In genomic region chr1:232538943-232539302, GRCh38 we compare ENCODE assay signal across 34 cellular contexts.
DNase-seq lines count a peak whose midpoint lies in the region; ATAC-seq, FAIRE-seq and TF ChIP-seq lines count a peak whose summit lies in the region.
"Had no signal": no experiment of that assay in that cellular context is flagged by ENCODE, and none has a peak within 500 bp of the region (broad histone marks: within the 10 kb centered on the region; RNA-seq: fewer than 3 reads in every experiment).

No MANE protein-coding gene starts in this region.

- TF ChIP-seq CTCF in IMR-90 (conservative IDR thresholded peaks at IDR 0.05; ENCODE audit: low read depth, low read length) (no peak), natural killer cell (IDR thresholded peaks at IDR 0.05) (no peak)

- H4K20me1 ChIP-seq in GM23248 (ENCODE audit: insufficient read depth) (no peaks in the 10 kb centered on the region), IMR-90 (ENCODE audit: insufficient read depth, low read length) (no peaks in the 10 kb centered on the region; the same call in 1 of the 2 replicates)

- H2BK12ac ChIP-seq in neuronal stem cell (ENCODE audit: low read length) = no peak overlapping the region

- dilution Hi-C loops in IMR-90 (cut with HindIII; ENCODE audit: low sequenced_read_pairs, unreplicated experiment) = no loop called here

- H3K79me2 ChIP-seq in GM23248 (ENCODE audit: insufficient read depth) = no peaks in the 10 kb centered on the region

- no peak overlapping the region for H3K9ac ChIP-seq in GM23248
- no peak overlapping the region for H3K9ac ChIP-seq in IMR-90 (ENCODE audit: low read depth, low read length)
- no peak overlapping the region for H3K9ac ChIP-seq in neuronal stem cell (ENCODE audit: low read depth, low read length, poor library complexity)

- peaks cover 0 to 25% of the 10 kb centered on the region in 2 experiments; a peak in 3 of 4 replicates for H3K79me1 ChIP-seq in IMR-90 (ENCODE audit: low read depth in 1 of 2, low read length in 2 of 2)
- peaks cover 2% of the 10 kb centered on the region for H3K79me1 ChIP-seq in neuronal stem cell (ENCODE audit: low read depth, low read length)

- H3K9me3 ChIP-seq in GM23248 (ENCODE audit: low read depth) (no peaks in the 10 kb centered on the region), IMR-90 (ENCODE audit: control insufficient read depth, insufficient read depth, low read length) (no peaks in the 10 kb centered on the region), neuronal stem cell (replicated peaks in 1 of 2; ENCODE audit: control insufficient read depth in 2 of 2, insufficient read depth in 1 of 2, low read depth in 1 of 2, low read length in 2 of 2) (peaks cover 0 to 3% of the 10 kb centered on the region in 2 donors)
- H3K9me3 ChIP-seq: adrenal gland, esophagus squamous epithelium, Peyer's patch, spleen, upper lobe of right lung had no signal

- H3K27ac Mint-ChIP-seq in dendritic cell treated with granulocyte-macrophage colony-stimulating factor and Interleukin-4, amounts not matched to agents 40 ng/mL and 50 ng/mL, for 4 days = peak overlapping the region; percentile 75
- no peak overlapping the region for H3K27ac Mint-ChIP-seq in natural killer cell
- H3K27ac Mint-ChIP-seq: activated CD4-positive, alpha-beta T cell treated with anti-CD3 and anti-CD28 coated beads, Interleukin-2, amount 10 ng/mL, durations not matched to agents 24 days and 14 days; memory B cell had no signal

- H4K8ac ChIP-seq in IMR-90 (ENCODE audit: low read depth in 2 of 2, low read length in 2 of 2) = 0 out of 4 replicates have a peak overlapping the region, but pooled peaks of 1 of the 2 experiments have one; percentile 2
- H4K8ac ChIP-seq in neuronal stem cell (ENCODE audit: low read depth, low read length) = no peak overlapping the region

- intact Hi-C loops in IMR-90 (cut with micrococcal nuclease) = no loop called here
- intact Hi-C loops in dendritic cell treated with granulocyte-macrophage colony-stimulating factor and Interleukin-4, amounts not matched to agents 40 ng/mL and 50 ng/mL, for 4 days (cut with micrococcal nuclease) = no loop called here
- intact Hi-C loops in natural killer cell (cut with micrococcal nuclease) = no loop called here

- no peaks in the 10 kb centered on the region for H3K9me2 ChIP-seq in GM23248 (ENCODE audit: insufficient read depth)

- H3K4me1 ChIP-seq in GM23248 (ENCODE audit: insufficient read depth) (peaks cover 13% of the 10 kb centered on the region), IMR-90 (ENCODE audit: control insufficient read depth, insufficient read depth, low read length) (peaks cover 7% of the 10 kb centered on the region), neuronal stem cell (ENCODE audit: control insufficient read depth in 2 of 2, insufficient read depth in 1 of 2, low read depth in 1 of 2, low read length in 2 of 2) (peaks cover 20 to 33% of the 10 kb centered on the region in 2 donors)
- H3K4me1 ChIP-seq: adrenal gland, Peyer's patch, upper lobe of right lung had no signal

- peak overlapping the region; percentile 32; the same call in 1 of the 2 replicates for H2BK20ac ChIP-seq in IMR-90 (ENCODE audit: low read depth, low read length)

- peak overlapping the region; percentile 21; the same call in 1 of the 3 replicates for H2BK15ac ChIP-seq in IMR-90 (ENCODE audit: low read depth, low read length)
- H2BK15ac ChIP-seq in neuronal stem cell (ENCODE audit: low read length) = no peak overlapping the region

- H3K27ac ChIP-seq in GM23248 (no peak overlapping the region), IMR-90 (ENCODE audit: insufficient read depth, low read length) (no peak overlapping the region), neuronal stem cell (replicated peaks; ENCODE audit: low read length) (peak overlapping the region; percentile 37)
- H3K27ac ChIP-seq: adrenal gland, esophagus squamous epithelium, Peyer's patch, spleen, upper lobe of right lung, WERI-Rb-1 had no signal

- H3K23ac ChIP-seq in IMR-90 (ENCODE audit: low read depth, low read length) = 0 out of 2 replicates have a peak overlapping the region, but pooled peaks have one; percentile 2
- no peak overlapping the region for H3K23ac ChIP-seq in neuronal stem cell (ENCODE audit: low read depth, low read length, poor library complexity)

- H3K36me3 Mint-ChIP-seq in dendritic cell treated with granulocyte-macrophage colony-stimulating factor and Interleukin-4, amounts not matched to agents 40 ng/mL and 50 ng/mL, for 4 days (ENCODE audit: low read depth) = no peaks in the 10 kb centered on the region
- no peaks in the 10 kb centered on the region for H3K36me3 Mint-ChIP-seq in natural killer cell
- H3K36me3 Mint-ChIP-seq: memory B cell; naive thymus-derived CD4-positive, alpha-beta T cell had no signal

- CTCF ChIA-PET in IMR-90 (lab: Yijun Ruan, JAX) = no interaction called here

- POLR2A ChIA-PET in IMR-90 (lab: Charles Lee; ENCODE audit: unreplicated experiment) = no interaction called here

- no peak overlapping the region for H2AFZ ChIP-seq in GM23248
- no peak overlapping the region for H2AFZ ChIP-seq in IMR-90 (replicated peaks; ENCODE audit: low read length, poor library complexity)
- no peak overlapping the region for H2AFZ ChIP-seq in neuronal stem cell (ENCODE audit: low read length)

- H3K4me3 ChIP-seq in GM23248 = no peak overlapping the region
- H3K4me3 ChIP-seq in IMR-90 (ENCODE audit: insufficient read depth, low read depth, low read length) = no peak overlapping the region
- no peak overlapping the region for H3K4me3 ChIP-seq in neuronal stem cell (ENCODE audit: low read length in 2 of 2)
- H3K4me3 ChIP-seq: adrenal gland, esophagus squamous epithelium, Peyer's patch, spleen, upper lobe of right lung had no signal

- H3K14ac ChIP-seq in IMR-90 (replicated peaks; ENCODE audit: low read depth, low read length) (peak overlapping the region; percentile 74; the same call in 1 of the 2 replicates), neuronal stem cell (ENCODE audit: low read length) (no peak overlapping the region)

- no peak for FAIRE-seq in H54 (lab: Jason Lieb, UNC)
- FAIRE-seq: colon, endometrium, frontal cortex, GM19239 had no signal

- 91% methylated on average over 5 of the region's 5 CpGs for whole genome bisulfite sequencing in GM23248 (ENCODE audit: low coverage in 1 of 2, low lambda C conversion rate in 2 of 2, missing lambda C conversion rate in 2 of 2), 2 experiments
- no CpG with 5 or more reads among the region's 5 CpGs for WGBS in IMR-90 (ENCODE audit: extremely low coverage in 2 of 2, insufficient read length in 1 of 2), 2 experiments
- no CpG with 5 or more reads among the region's 5 CpGs for WGBS in neuronal stem cell (ENCODE audit: extremely low coverage in 2 of 2, insufficient read length in 2 of 2, insufficient replicate concordance in 1 of 2), 2 donors

- H3K18ac ChIP-seq in IMR-90 (ENCODE audit: low read depth, low read length) (peak overlapping the region; percentile 46; the same call in 1 of the 2 replicates), neuronal stem cell (ENCODE audit: low read length) (no peak overlapping the region)

- H3K4me3 Mint-ChIP-seq in dendritic cell treated with granulocyte-macrophage colony-stimulating factor and Interleukin-4, amounts not matched to agents 40 ng/mL and 50 ng/mL, for 4 days = no peak overlapping the region
- H3K4me3 Mint-ChIP-seq in natural killer cell = no peak overlapping the region
- H3K4me3 Mint-ChIP-seq: activated CD4-positive, alpha-beta T cell treated with anti-CD3 and anti-CD28 coated beads, Interleukin-2, amount 10 ng/mL, durations not matched to agents 24 days and 14 days; brain; memory B cell; naive thymus-derived CD4-positive, alpha-beta T cell had no signal

- no peaks in the 10 kb centered on the region for H3K27me3 Mint-ChIP-seq in dendritic cell treated with granulocyte-macrophage colony-stimulating factor and Interleukin-4, amounts not matched to agents 40 ng/mL and 50 ng/mL, for 4 days
- peaks cover 33 to 46% of the 10 kb centered on the region in 2 donors for H3K27me3 Mint-ChIP-seq in natural killer cell (ENCODE audit: low read depth in 2 of 2)
- H3K27me3 Mint-ChIP-seq: brain, memory B cell had no signal

- H3K27me3 ChIP-seq in GM23248 (replicated peaks; ENCODE audit: insufficient read depth) (no peaks in the 10 kb centered on the region), IMR-90 (ENCODE audit: control insufficient read depth, insufficient read depth, low read length) (no peaks in the 10 kb centered on the region), neuronal stem cell (ENCODE audit: control insufficient read depth in 3 of 3, insufficient read depth in 3 of 3, low read depth in 1 of 3, low read length in 3 of 3) (no peaks in the 10 kb centered on the region)
- H3K27me3 ChIP-seq: adrenal gland, esophagus squamous epithelium, Peyer's patch, spleen, upper lobe of right lung had no signal

- no peak overlapping the region for H4K5ac ChIP-seq in IMR-90 (ENCODE audit: low read depth, low read length)

- H4K91ac ChIP-seq in IMR-90 (ENCODE audit: insufficient read depth, low read depth, low read length) = no peak overlapping the region
- no peak overlapping the region for H4K91ac ChIP-seq in neuronal stem cell (ENCODE audit: low read depth, low read length, poor library complexity)

- peak overlapping the region; percentile 67 for H3K4ac ChIP-seq in IMR-90 (ENCODE audit: low read depth, low read length)
- no peak overlapping the region for H3K4ac ChIP-seq in neuronal stem cell (ENCODE audit: low read length)

- H3K9me3 Mint-ChIP-seq in dendritic cell treated with granulocyte-macrophage colony-stimulating factor and Interleukin-4, amounts not matched to agents 40 ng/mL and 50 ng/mL, for 4 days = no peaks in the 10 kb centered on the region
- no peaks in the 10 kb centered on the region for H3K9me3 Mint-ChIP-seq in natural killer cell
- H3K9me3 Mint-ChIP-seq: activated CD4-positive, alpha-beta T cell treated with anti-CD3 and anti-CD28 coated beads, Interleukin-2, amount 10 ng/mL, durations not matched to agents 24 days and 14 days; brain; naive thymus-derived CD4-positive, alpha-beta T cell had no signal

- H3F3A ChIP-seq in GM23248 (ENCODE audit: insufficient read depth) = no peaks in the 10 kb centered on the region

- H2AK9ac ChIP-seq in IMR-90 (replicated peaks; ENCODE audit: low read depth, low read length, poor library complexity) = no peak overlapping the region

- H3K36me3 ChIP-seq in GM23248 (ENCODE audit: low read depth) (no peaks in the 10 kb centered on the region), IMR-90 (ENCODE audit: control insufficient read depth, insufficient read depth, low read length) (no peaks in the 10 kb centered on the region), neuronal stem cell (replicated peaks in 1 of 2; ENCODE audit: control insufficient read depth in 2 of 2, insufficient read depth in 2 of 2, low read length in 2 of 2) (peaks cover 1 to 29% of the 10 kb centered on the region in 2 donors)
- H3K36me3 ChIP-seq: adrenal gland, esophagus squamous epithelium, Peyer's patch, spleen, upper lobe of right lung, WERI-Rb-1 had no signal

- H2BK120ac ChIP-seq in IMR-90 (ENCODE audit: low read depth, low read length) (peak overlapping the region; percentile 36), neuronal stem cell (ENCODE audit: low read depth, low read length) (no peak overlapping the region)

- no peak for DNase-seq in GM23248
- DNase-seq in IMR-90 = no peak
- no peak for DNase-seq in neuronal stem cell (ENCODE audit: low spot score)
- no peak for DNase-seq in natural killer cell
- DNase-seq in H54 (ENCODE audit: insufficient read length, low spot score) = no peak
- no peak for DNase-seq in AG20443 (ENCODE audit: low spot score)
- DNase-seq: activated CD4-positive, alpha-beta T cell treated with anti-CD3 and anti-CD28 coated beads, Interleukin-2, amount 10 ng/mL, durations not matched to agents 24 days and 14 days; activated naive CD4-positive, alpha-beta T cell; activated T-cell treated with anti-CD3 and anti-CD28 coated beads, Interleukin-2, amount 50 U/mL, for 48 hours; adrenal gland; C1 segment of cervical spinal cord; COR-L47; esophagus squamous epithelium; GF-D8; hippocampal formation; left cardiac atrium; naive thymus-derived CD4-positive, alpha-beta T cell; NCI-H1092 treated with DMSO at 0.1 percent for 48 hours; NCI-H2171 treated with DMSO at 0.1 percent for 48 hours; NCI-H524 treated with DMSO at 0.1 percent for 48 hours; Peyer's patch; retina; SIG-M5; spleen; upper lobe of right lung; WERI-Rb-1 had no signal

- BruUV-seq in IMR-90 (replicated peaks; lab: Mats Ljungman, UMichigan) = no TSS peak

- TF ChIP-seq POLR2A in IMR-90 (IDR thresholded peaks at IDR 0.05; ENCODE audit: low read depth, low read length) = no peak
- TF ChIP-seq POLR2A in H54 (IDR thresholded peaks at IDR 0.05; ENCODE audit: low read depth, low read length) = no peak

- H2BK5ac ChIP-seq in IMR-90 (ENCODE audit: low read depth, low read length, poor library complexity, severe bottlenecking) (no peak overlapping the region), neuronal stem cell (ENCODE audit: low read length) (no peak overlapping the region)

- no peak overlapping the region; the same call in 1 of the 2 replicates for H3K56ac ChIP-seq in IMR-90 (ENCODE audit: extremely low read depth, insufficient read depth, low read length)

- H2AK5ac ChIP-seq in IMR-90 (ENCODE audit: low read depth, low read length) = no peak overlapping the region; the same call in 1 of the 2 replicates
- H2AK5ac ChIP-seq in neuronal stem cell (ENCODE audit: low read depth, low read length) = no peak overlapping the region

- in situ Hi-C loops in GM23248 (cut with MboI) = no loop called here
- in situ Hi-C loops in IMR-90 (cut with MboI; ENCODE audit: low sequenced_read_pairs) = no loop called here

- ATAC-seq in IMR-90 (ENCODE audit: low read depth) = no peak
- no peak for ATAC-seq in natural killer cell
- no peak for ATAC-seq in HG03280 (IDR thresholded peaks at IDR 0.05; ENCODE audit: unreplicated experiment)
- ATAC-seq: naive thymus-derived CD4-positive, alpha-beta T cell; upper lobe of right lung had no signal

- peaks cover 20% of the 10 kb centered on the region for H3K9me1 ChIP-seq in IMR-90 (ENCODE audit: insufficient read depth, low read length)

- TF ChIP-seq RAD21 in IMR-90 (IDR thresholded peaks at IDR 0.05; ENCODE audit: low read length) = no peak

- H3K4me2 ChIP-seq in GM23248 (ENCODE audit: unreplicated experiment) = peak overlapping the region; percentile 6
- H3K4me2 ChIP-seq in IMR-90 (ENCODE audit: low read depth, low read length) = no peak overlapping the region
- H3K4me2 ChIP-seq in neuronal stem cell (ENCODE audit: insufficient read depth, low read length, poor library complexity, severe bottlenecking) = no peak overlapping the region

- peaks cover 27% of the 10 kb centered on the region for H3K4me1 Mint-ChIP-seq in dendritic cell treated with granulocyte-macrophage colony-stimulating factor and Interleukin-4, amounts not matched to agents 40 ng/mL and 50 ng/mL, for 4 days (ENCODE audit: low read depth)
- H3K4me1 Mint-ChIP-seq in natural killer cell = no peaks in the 10 kb centered on the region
- H3K4me1 Mint-ChIP-seq: memory B cell; naive thymus-derived CD4-positive, alpha-beta T cell had no signal
